ENCODE assay signal across 20 cellular contexts in genomic region chr12:124660846-124661245, GRCh38.
A peak's percentile ranks its signal among the peaks of the same experiment; 100 is the strongest.
DNase-seq lines count a peak whose midpoint lies in the region; ATAC-seq and TF ChIP-seq lines count a peak whose summit lies in the region.
"Had no signal": no experiment of that assay in that cellular context is flagged by ENCODE, and none has a peak within 500 bp of the region (broad histone marks: within the 10 kb centered on the region; RNA-seq: fewer than 3 reads in every experiment).

No MANE protein-coding gene starts in this region.

- H3K4me3 ChIP-seq in mesodermal cell (ENCODE audit: extremely low read depth, insufficient read depth, low read length, poor library complexity, severe bottlenecking) (no peak overlapping the region), upper lobe of right lung (no peak overlapping the region)
- H3K4me3 ChIP-seq: breast epithelium, pancreas had no signal

- no peaks in the 10 kb centered on the region for H3K36me3 ChIP-seq in mesodermal cell (ENCODE audit: control insufficient read depth, insufficient read depth, low read length)
- no peaks in the 10 kb centered on the region for H3K36me3 ChIP-seq in upper lobe of right lung
- H3K36me3 ChIP-seq: breast epithelium, pancreas had no signal

- H3K27ac ChIP-seq in mesodermal cell (ENCODE audit: low read depth, low read length, severe bottlenecking) (peak overlapping the region; percentile 29), upper lobe of right lung (no peak overlapping the region)
- H3K27ac ChIP-seq: breast epithelium, pancreas had no signal

- peak; percentile 58 for DNase-seq in G401 (ENCODE audit: low spot score)
- peak; percentile 25 for DNase-seq in NCI-H146 treated with DMSO at 0.1 percent for 48 hours (lab: John Stamatoyannopoulos, UW; ENCODE audit: unreplicated experiment)
- peak; percentile 86 for DNase-seq in SK-N-DZ (ENCODE audit: low spot score)
- DNase-seq in upper lobe of right lung = no peak
- DNase-seq in HuH-7 (ENCODE audit: low spot score) = no peak
- DNase-seq: activated CD8-positive, alpha-beta T cell treated with anti-CD3 and anti-CD28 coated beads, Interleukin-2, amount 10 ng/mL, durations not matched to agents 7 days and 5 days; activated T-cell treated with anti-CD3 and anti-CD28 coated beads, Interleukin-2, amount 50 U/mL, for 48 hours; CD8-positive, alpha-beta T cell; GOT3; MM.1S; NCI-H226; pancreas; Right ventricle myocardium superior had no signal

- H3K4me1 ChIP-seq in mesodermal cell (ENCODE audit: control insufficient read depth, insufficient read depth, low read length, poor library complexity, severe bottlenecking) = peaks cover 21% of the 10 kb centered on the region
- peaks cover 22% of the 10 kb centered on the region for H3K4me1 ChIP-seq in upper lobe of right lung
- H3K4me1 ChIP-seq: breast epithelium had no signal

- in situ Hi-C loops in G401 (cut with HindIII; ENCODE audit: low sequenced_read_pairs) = no loop called here

- ATAC-seq in HG03378 (IDR thresholded peaks at IDR 0.05; ENCODE audit: unreplicated experiment) (no peak), upper lobe of right lung (no peak), HG03095 (IDR thresholded peaks at IDR 0.05; ENCODE audit: unreplicated experiment) (no peak)
- ATAC-seq: activated CD8-positive, alpha-beta T cell treated with anti-CD3 and anti-CD28 coated beads, Interleukin-2, amount 10 ng/mL, durations not matched to agents 7 days and 5 days; activated naive CD4-positive, alpha-beta T cell treated with anti-CD3 and anti-CD28 coated beads, Interleukin-2, amount 50 U/mL, for 72 hours; CD8-positive, alpha-beta T cell; esophagus mucosa; left lobe of liver had no signal

- H3K9me3 ChIP-seq in mesodermal cell (ENCODE audit: control insufficient read depth, low read length) (peaks cover 8% of the 10 kb centered on the region), upper lobe of right lung (no peaks in the 10 kb centered on the region)
- H3K9me3 ChIP-seq: breast epithelium, pancreas had no signal

- TF ChIP-seq CTCF in upper lobe of right lung (IDR thresholded peaks at IDR 0.05) = no peak

- intact Hi-C loops in upper lobe of right lung (cut with DNase I) = no loop called here

- WGBS in mesodermal cell (ENCODE audit: insufficient coverage in 2 of 2), 2 experiments = 88 to 89% methylated on average over 19 to 21 of the region's 21 CpGs

- H3K27me3 ChIP-seq in upper lobe of right lung = no peaks in the 10 kb centered on the region
- H3K27me3 ChIP-seq: breast epithelium, pancreas had no signal

Comparison
In these comparisons a context has a peak if more than half of its experiments do, and no peak if none do; other contexts are left out.
1. DNase-seq: peak in G401 (single experiment), NCI-H146 treated with DMSO at 0.1 percent for 48 hours (single experiment) and SK-N-DZ (single experiment); none in upper lobe of right lung (single experiment) and HuH-7 (single experiment).